Comparison of ENCODE assay signal across 8 cellular contexts in genomic region chr6:129709909-129710721, GRCh38. TPM values are rescaled to one million over a fixed set of nuclear protein-coding genes. Genes with fewer than 3 reads are reported as not detected.
DNase-seq lines count a peak whose midpoint lies in the region; ATAC-seq and TF ChIP-seq lines count a peak whose summit lies in the region.

Gene ARHGAP18 (minus strand): TSS chr6:129710177. CDS start chr6:129710136, 41 bp downstream.

- peak within 1 kb of the TSS; percentile 88 for H3K4me3 Mint-ChIP-seq in activated CD4-positive, alpha-beta T cell treated with anti-CD3 and anti-CD28 coated beads for 36 hours

- peaks cover 2% of the 10 kb centered on the region for H3K27me3 Mint-ChIP-seq in activated CD4-positive, alpha-beta T cell treated with anti-CD3 and anti-CD28 coated beads for 36 hours

- H3K9me3 Mint-ChIP-seq in activated CD4-positive, alpha-beta T cell treated with anti-CD3 and anti-CD28 coated beads for 36 hours (ENCODE audit: low read depth): no peaks in the 10 kb centered on the region

- H3K4me1 Mint-ChIP-seq in activated CD4-positive, alpha-beta T cell treated with anti-CD3 and anti-CD28 coated beads for 36 hours: peaks cover 27% of the 10 kb centered on the region

- CTCF ChIA-PET in activated CD4-positive, alpha-beta T cell treated with anti-CD3 and anti-CD28 coated beads for 36 hours (lab: Charles Lee): interaction anchor here (0.8 to 2.6 kb wide), 10 partner anchors 10 to 135 kb away, joined by 3 to 14 read pairs (median 4); no protein-coding TSS in a partner anchor

- peak within 1 kb of the TSS; percentile 73 to 88 for H3K27ac ChIP-seq in coronary artery

- peak; percentile 63 for DNase-seq in NK-92 treated with Interleukin-12 subunit alpha and Interleukin-12 subunit beta, amount 100 ng/mL, for 24 hours (lab: John Stamatoyannopoulos, UW)
- DNase-seq in NK-92 (lab: John Stamatoyannopoulos, UW; ENCODE audit: unreplicated experiment): no peak
- DNase-seq in NCI-H446 (lab: John Stamatoyannopoulos, UW): peak; percentile 30 to 74
- DNase-seq in activated CD4-positive, alpha-beta T cell treated with anti-CD3 and anti-CD28 coated beads for 36 hours: peak; percentile 84
- peak; percentile 94 for DNase-seq in coronary artery (ENCODE audit: low spot score)
- peak; percentile 96 for DNase-seq in left kidney (ENCODE audit: low read depth, low spot score)
- peak; percentile 76 to 79 for DNase-seq in stimulated activated CD4-positive, alpha-beta T cell treated with anti-CD3 and anti-CD28 coated beads, Interleukin-2, amount 100 ng/mL, for 24 hours

- ATAC-seq in HG02970 (IDR thresholded peaks at IDR 0.05; ENCODE audit: low FRiP score, unreplicated experiment): peak; percentile 84
- peak; percentile 94 for ATAC-seq in activated CD4-positive, alpha-beta T cell treated with anti-CD3 and anti-CD28 coated beads for 36 hours

- H3K4me3 ChIP-seq in coronary artery: peak within 1 kb of the TSS; percentile 77

- no peaks in the 10 kb centered on the region for H3K36me3 Mint-ChIP-seq in activated CD4-positive, alpha-beta T cell treated with anti-CD3 and anti-CD28 coated beads for 36 hours (ENCODE audit: low read depth)

- intact Hi-C loops in activated CD4-positive, alpha-beta T cell treated with anti-CD3 and anti-CD28 coated beads for 36 hours (cut with DNase I, micrococcal nuclease): loop anchor here (1.0 to 2.0 kb wide), 2 partner anchors 37 to 38 kb away; no protein-coding TSS in a partner anchor

- peak within 1 kb of the TSS; percentile 83 for H3K27ac Mint-ChIP-seq in activated CD4-positive, alpha-beta T cell treated with anti-CD3 and anti-CD28 coated beads for 36 hours

- no peak for TF ChIP-seq CTCF in coronary artery (IDR thresholded peaks at IDR 0.05)

- POLR2A ChIA-PET in activated CD4-positive, alpha-beta T cell treated with anti-CD3 and anti-CD28 coated beads for 36 hours (lab: Charles Lee): interaction anchor here (0.6 to 1.1 kb wide), 2 partner anchors 29 to 315 kb away, joined by 3 read pairs; no protein-coding TSS in a partner anchor

RNA-seq across cellular contexts. Expression of gene ARHGAP18, which starts in this region (rescaled TPM):
- total RNA-seq in activated CD4-positive, alpha-beta T cell treated with anti-CD3 and anti-CD28 coated beads for 36 hours: 1 to 10 TPM; 5.2 to 6.8 TPM
